ENCODE assay signal across 1 cellular context in the genomic region with DNA sequence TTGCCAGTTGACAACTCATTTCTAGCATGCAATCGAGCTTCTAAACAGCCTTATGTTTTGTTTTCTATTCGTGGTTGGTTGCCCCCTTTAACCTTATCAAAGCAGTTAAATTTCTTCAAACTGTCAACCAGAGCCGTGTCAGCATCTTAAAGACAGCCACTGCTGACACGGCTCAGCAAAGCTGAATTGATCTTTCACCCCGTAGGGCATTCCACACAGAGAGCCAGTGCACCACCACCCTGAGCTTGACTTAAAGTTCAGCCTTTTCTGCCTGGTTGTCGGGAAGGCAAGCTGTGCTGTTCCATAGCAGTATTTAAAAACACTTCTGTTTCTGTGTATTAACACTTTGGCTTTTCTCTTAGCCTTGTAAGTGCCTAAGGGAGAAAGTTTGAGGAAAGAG.
TF ChIP-seq lines count a peak whose summit lies in the region.

No MANE protein-coding gene starts in this region.

TF ChIP-seq in H1, 55 proteins besides CTCF, POLR2A, EP300 and RAD21:
- TF ChIP-seq TCF12 (IDR thresholded peaks at IDR 0.05; ENCODE audit: low read depth, low read length) (no peak), RFX5 (IDR thresholded peaks at IDR 0.05; ENCODE audit: borderline replicate concordance, low read depth, low read length) (no peak), HDAC2 (IDR thresholded peaks at IDR 0.05; ENCODE audit: borderline replicate concordance in 1 of 2, low read depth in 2 of 2, low read length in 2 of 2) (no peak), USF2 (IDR thresholded peaks at IDR 0.05; ENCODE audit: low read length) (no peak), KDM4A (IDR thresholded peaks at IDR 0.05; ENCODE audit: low read depth, low read length, severe bottlenecking) (no peak), RBBP5 (IDR thresholded peaks at IDR 0.05; ENCODE audit: borderline replicate concordance, low read depth, low read length) (no peak), PHF8 (conservative IDR thresholded peaks at IDR 0.05; ENCODE audit: low read depth, low read length) (no peak), NANOG (IDR thresholded peaks at IDR 0.05; ENCODE audit: insufficient read depth, low read depth, low read length, poor library complexity, severe bottlenecking) (no peak), CTBP2 (IDR thresholded peaks at IDR 0.05; ENCODE audit: borderline replicate concordance, insufficient read depth, insufficient read length, low read length) (no peak), JUN (IDR thresholded peaks at IDR 0.05; ENCODE audit: low read depth, low read length) (no peak), CBX5 (IDR thresholded peaks at IDR 0.05; ENCODE audit: low read depth, low read length) (no peak), RXRA (IDR thresholded peaks at IDR 0.05; ENCODE audit: insufficient read depth, low read depth, low read length) (no peak), JUND (IDR thresholded peaks at IDR 0.05; ENCODE audit: low read length) (no peak), CHD2 (IDR thresholded peaks at IDR 0.05; ENCODE audit: low read length) (no peak), YY1 (IDR thresholded peaks at IDR 0.05; ENCODE audit: low read depth, low read length) (no peak), TBP (IDR thresholded peaks at IDR 0.05; ENCODE audit: low read depth, low read length) (no peak), KDM5A (IDR thresholded peaks at IDR 0.05; ENCODE audit: low read length) (no peak), SIN3A (conservative IDR thresholded peaks at IDR 0.05 in 1 of 2, IDR thresholded peaks at IDR 0.05 in 1 of 2; ENCODE audit: low read depth in 1 of 2, low read length in 2 of 2) (no peak), SUZ12 (IDR thresholded peaks at IDR 0.05; ENCODE audit: low read length) (no peak)
TF ChIP-seq in H1: peak in this region for 0.
